Comparison of ENCODE assay signal across 22 cellular contexts in genomic region chr1:246923482-246923881, GRCh38. TPM values are rescaled to one million over a fixed set of nuclear protein-coding genes. Genes with fewer than 3 reads are reported as not detected.
DNase-seq lines count a peak whose midpoint lies in the region; ATAC-seq and TF ChIP-seq lines count a peak whose summit lies in the region.
"Had no signal": no experiment of that assay in that cellular context is flagged by ENCODE, and none has a peak within 500 bp of the region (broad histone marks: within the 10 kb centered on the region; RNA-seq: fewer than 3 reads in every experiment).

No MANE protein-coding gene starts in this region.

- intact Hi-C loops in left ventricle myocardium inferior (cut with micrococcal nuclease) (no loop called here), upper lobe of right lung (cut with DNase I) (no loop called here)

- H3K9me3 ChIP-seq in left ventricle myocardium inferior (replicated peaks) (no peaks in the 10 kb centered on the region), right atrium auricular region (no peaks in the 10 kb centered on the region), upper lobe of right lung (no peaks in the 10 kb centered on the region)
- H3K9me3 ChIP-seq: prostate gland, thoracic aorta had no signal

- H3K27me3 Mint-ChIP-seq in activated T-helper 17 cell treated with anti-CD3 and anti-CD28 coated beads, Interleukin-2, amount 50 U/mL, for 72 hours, result no peaks in the 10 kb centered on the region
- H3K27me3 Mint-ChIP-seq in type B pancreatic cell, result no peaks in the 10 kb centered on the region
- H3K27me3 Mint-ChIP-seq: natural killer cell treated with Interleukin-12 subunit alpha and Interleukin-12 subunit beta and Interleukin-15 and Interleukin-18, amount 100 ng/mL, for 72 hours had no signal

- H3K27me3 ChIP-seq in left ventricle myocardium inferior (ENCODE audit: low read depth) (no peaks in the 10 kb centered on the region), right atrium auricular region (no peaks in the 10 kb centered on the region), upper lobe of right lung (no peaks in the 10 kb centered on the region)

- H3K27ac ChIP-seq in left ventricle myocardium inferior (replicated peaks) (peak overlapping the region; percentile 34), right atrium auricular region (peak overlapping the region in 1 of 2 donors; percentile 4), upper lobe of right lung (no peak overlapping the region)
- H3K27ac ChIP-seq: KMS-11, prostate gland, thoracic aorta had no signal

- H3K4me1 ChIP-seq in left ventricle myocardium inferior (peaks cover 74% of the 10 kb centered on the region), right atrium auricular region (peaks cover 0 to 23% of the 10 kb centered on the region in 2 donors), upper lobe of right lung (no peaks in the 10 kb centered on the region)
- H3K4me1 ChIP-seq: prostate gland had no signal

- peaks cover 3% of the 10 kb centered on the region for H3K9me3 Mint-ChIP-seq in activated T-helper 17 cell treated with anti-CD3 and anti-CD28 coated beads, Interleukin-2, amount 50 U/mL, for 72 hours
- peaks cover 3% of the 10 kb centered on the region for H3K9me3 Mint-ChIP-seq in type B pancreatic cell
- H3K9me3 Mint-ChIP-seq: activated T-helper 1 cell treated with anti-CD3 and anti-CD28 coated beads, Interleukin-12 subunit alpha, Interleukin-12 subunit beta, Interleukin-2, Interleukin-4 antibody, amounts not matched to agents 30 ng/mL and 10 ng/mL and 1 ng/mL, durations not matched to agents 14 hours and 24 hours and 36 hours; natural killer cell treated with Interleukin-12 subunit alpha and Interleukin-12 subunit beta and Interleukin-15 and Interleukin-18, amount 100 ng/mL, for 72 hours had no signal

- peaks cover 3% of the 10 kb centered on the region for H3K36me3 ChIP-seq in left ventricle myocardium inferior
- H3K36me3 ChIP-seq in right atrium auricular region, result peaks cover 14% of the 10 kb centered on the region
- peaks cover 6% of the 10 kb centered on the region for H3K36me3 ChIP-seq in upper lobe of right lung
- H3K36me3 ChIP-seq: prostate gland had no signal

- H3K4me3 Mint-ChIP-seq in activated T-helper 17 cell treated with anti-CD3 and anti-CD28 coated beads, Interleukin-2, amount 50 U/mL, for 72 hours, result peak overlapping the region; percentile 6
- no peak overlapping the region for H3K4me3 Mint-ChIP-seq in type B pancreatic cell
- H3K4me3 Mint-ChIP-seq: activated T-helper 1 cell treated with anti-CD3 and anti-CD28 coated beads, Interleukin-12 subunit alpha, Interleukin-12 subunit beta, Interleukin-2, Interleukin-4 antibody, amounts not matched to agents 30 ng/mL and 10 ng/mL and 1 ng/mL, durations not matched to agents 14 hours and 24 hours and 36 hours; natural killer cell treated with Interleukin-12 subunit alpha and Interleukin-12 subunit beta and Interleukin-15 and Interleukin-18, amount 100 ng/mL, for 72 hours had no signal

- DNase-seq in left ventricle myocardium inferior (no peak), right atrium auricular region (ENCODE audit: low spot score) (no peak), glomerular visceral epithelial cell (ENCODE audit: extremely low spot score) (peak; percentile 49), type B pancreatic cell (ENCODE audit: extremely low spot score, unreplicated experiment) (no peak), upper lobe of right lung (no peak)
- DNase-seq: ACHN; activated CD8-positive, alpha-beta memory T cell treated with anti-CD3 and anti-CD28 coated beads for 24 hours; caudate nucleus; effector CD4-positive, alpha-beta T cell; NCI-H1048; NCI-H2029 treated with DMSO at 0.1 percent for 48 hours; SHP77; stimulated activated CD4-positive, alpha-beta T cell treated with anti-CD3 and anti-CD28 coated beads, Interleukin-4, amount 100 ng/mL, for 4 hours had no signal

- H3K27ac Mint-ChIP-seq in activated T-helper 17 cell treated with anti-CD3 and anti-CD28 coated beads, Interleukin-2, amount 50 U/mL, for 72 hours, result no peak overlapping the region
- peak overlapping the region; percentile 10 for H3K27ac Mint-ChIP-seq in type B pancreatic cell
- H3K27ac Mint-ChIP-seq: activated T-helper 1 cell treated with anti-CD3 and anti-CD28 coated beads, Interleukin-12 subunit alpha, Interleukin-12 subunit beta, Interleukin-2, Interleukin-4 antibody, amounts not matched to agents 30 ng/mL and 10 ng/mL and 1 ng/mL, durations not matched to agents 14 hours and 24 hours and 36 hours had no signal

- H3K4me3 ChIP-seq in left ventricle myocardium inferior (no peak overlapping the region), right atrium auricular region (no peak overlapping the region), upper lobe of right lung (no peak overlapping the region)
- H3K4me3 ChIP-seq: prostate gland, smooth muscle cell, thoracic aorta had no signal

- peaks cover 10% of the 10 kb centered on the region for H3K4me1 Mint-ChIP-seq in activated T-helper 17 cell treated with anti-CD3 and anti-CD28 coated beads, Interleukin-2, amount 50 U/mL, for 72 hours
- H3K4me1 Mint-ChIP-seq in type B pancreatic cell (ENCODE audit: unreplicated experiment), result peaks cover 4% of the 10 kb centered on the region

- ATAC-seq in activated T-helper 17 cell treated with anti-CD3 and anti-CD28 coated beads, Interleukin-2, amount 50 U/mL, for 72 hours (replicated peaks), result no peak
- no peak for ATAC-seq in upper lobe of right lung
- ATAC-seq in GM18502 (IDR thresholded peaks at IDR 0.05; ENCODE audit: poor library complexity, unreplicated experiment), result no peak
- no peak for ATAC-seq in HG02840 (IDR thresholded peaks at IDR 0.05; ENCODE audit: low FRiP score, unreplicated experiment)
- ATAC-seq: natural killer cell treated with Interleukin-12 subunit alpha and Interleukin-12 subunit beta and Interleukin-15 and Interleukin-18, amount 100 ng/mL, for 72 hours had no signal

- TF ChIP-seq CTCF in left ventricle myocardium inferior (IDR thresholded peaks at IDR 0.05; ENCODE audit: borderline replicate concordance) (no peak), right atrium auricular region (IDR thresholded peaks at IDR 0.05) (no peak), type B pancreatic cell (conservative IDR thresholded peaks at IDR 0.05) (no peak), upper lobe of right lung (IDR thresholded peaks at IDR 0.05) (no peak)

- peaks cover 49% of the 10 kb centered on the region for H3K36me3 Mint-ChIP-seq in activated T-helper 17 cell treated with anti-CD3 and anti-CD28 coated beads, Interleukin-2, amount 50 U/mL, for 72 hours (ENCODE audit: low read depth)
- peaks cover 33% of the 10 kb centered on the region for H3K36me3 Mint-ChIP-seq in type B pancreatic cell

RNA-seq across cellular contexts. Expression of gene AHCTF1, which starts 8.3 kb away (rescaled TPM):
- total RNA-seq in left ventricle myocardium inferior (20.8 TPM), right atrium auricular region (10 to 100 TPM; 21.6 to 24.4 TPM), type B pancreatic cell (ENCODE audit: low replicate concordance) (27.0 and 34.9 TPM in 2 replicates), upper lobe of right lung (28.8 TPM)
- 10 to 100 TPM; 30.8 to 45.6 TPM for total RNA-seq in activated T-helper 17 cell treated with anti-CD3 and anti-CD28 coated beads, Interleukin-2, amount 50 U/mL, for 72 hours
